ENCODE assay signal across 9 cellular contexts in genomic region chr10:48981310-48981907, GRCh38. TPM values are rescaled to one million over a fixed set of nuclear protein-coding genes. Genes with fewer than 3 reads are reported as not detected.
DNase-seq lines count a peak whose midpoint lies in the region; TF ChIP-seq lines count a peak whose summit lies in the region.
"Had no signal": no experiment of that assay in that cellular context is flagged by ENCODE, and none has a peak within 500 bp of the region (broad histone marks: within the 10 kb centered on the region; RNA-seq: fewer than 3 reads in every experiment).

No MANE protein-coding gene starts in this region.

- no peaks in the 10 kb centered on the region for H3K36me3 ChIP-seq in brain microvascular endothelial cell (replicated peaks)

- TF ChIP-seq CTCF in HFFc6 (IDR thresholded peaks at IDR 0.05) (peak; percentile 90), brain microvascular endothelial cell (IDR thresholded peaks at IDR 0.05; ENCODE audit: low read depth, low read length, missing control alignments) (peak; percentile 93)

- H3K9me3 Mint-ChIP-seq in HFFc6 (no peaks in the 10 kb centered on the region), immature natural killer cell (no peaks in the 10 kb centered on the region)

- in situ Hi-C loops in brain microvascular endothelial cell (cut with HindIII; ENCODE audit: low pct_ligation_motif_present, low sequenced_read_pairs), result no loop called here

- H3K4me1 Mint-ChIP-seq in HFFc6 (ENCODE audit: low read depth), result no peaks in the 10 kb centered on the region
- H3K4me1 Mint-ChIP-seq in immature natural killer cell, result no peaks in the 10 kb centered on the region

- no peak overlapping the region for H3K4me3 ChIP-seq in brain microvascular endothelial cell (ENCODE audit: low read depth, low read length)
- H3K4me3 ChIP-seq: skin epidermis had no signal

- H3K4me3 Mint-ChIP-seq in HFFc6 (no peak overlapping the region), immature natural killer cell (no peak overlapping the region)

- H3K27me3 ChIP-seq in brain microvascular endothelial cell (replicated peaks), result no peaks in the 10 kb centered on the region

- H3K27me3 Mint-ChIP-seq in HFFc6 (ENCODE audit: insufficient read depth), result peaks cover 32% of the 10 kb centered on the region
- no peaks in the 10 kb centered on the region for H3K27me3 Mint-ChIP-seq in immature natural killer cell (ENCODE audit: low read depth in 3 of 3)

- peak; percentile 1 for DNase-seq in DMS 273 treated with DMSO at 0.1 percent for 48 hours (lab: John Stamatoyannopoulos, UW)
- peak; percentile 3 for DNase-seq in HFFc6
- DNase-seq in SK-N-DZ (ENCODE audit: low spot score), result peak; percentile 79
- DNase-seq in brain microvascular endothelial cell, result peak; percentile 23
- DNase-seq in immature natural killer cell, result peak; percentile 39 to 46 (median 44)
- peak; percentile 11 for DNase-seq in stimulated activated CD4-positive, alpha-beta T cell treated with anti-CD3 and anti-CD28 coated beads, Interleukin-4, amount 100 ng/mL, for 1 hour
- no peak for DNase-seq in cerebellar nuclear complex (lab: John Stamatoyannopoulos, UW)
- no peak for DNase-seq in NCI-H2081 treated with DMSO at 0.1 percent for 48 hours (lab: John Stamatoyannopoulos, UW)

- no peaks in the 10 kb centered on the region for H3K36me3 Mint-ChIP-seq in HFFc6 (ENCODE audit: low read depth)
- H3K36me3 Mint-ChIP-seq in immature natural killer cell, result no peaks in the 10 kb centered on the region

- H3K27ac Mint-ChIP-seq in HFFc6, result no peak overlapping the region
- no peak overlapping the region for H3K27ac Mint-ChIP-seq in immature natural killer cell

- no peak overlapping the region for H3K27ac ChIP-seq in brain microvascular endothelial cell

RNA-seq across cellular contexts. Expression of gene LRRC18, which starts 41.8 kb away (rescaled TPM):
- total RNA-seq in HFFc6 (2021; fragmentation: NEBNext Ultra II Directional; extraction: Animal tissue kit (Norgen Biotek cat#: 25700)), result not detected
- 0.13 TPM in 1 of 2 replicates, not detected in the other for polyA plus RNA-seq in SK-N-DZ (2014; cell fraction: cytosol; rRNA removed)
- not detected in 2 replicates for polyA plus RNA-seq in SK-N-DZ (2014; cell fraction: nucleus; rRNA removed)
- polyA plus RNA-seq in immature natural killer cell, result not detected

Comparison
In these comparisons a context has a peak if more than half of its experiments do, and no peak if none do; other contexts are left out.
1. DNase-seq: peak in DMS 273 treated with DMSO at 0.1 percent for 48 hours (single experiment), HFFc6 (single experiment), SK-N-DZ (single experiment), brain microvascular endothelial cell (single experiment), immature natural killer cell (3 of 3) and stimulated activated CD4-positive, alpha-beta T cell treated with anti-CD3 and anti-CD28 coated beads, Interleukin-4, amount 100 ng/mL, for 1 hour (single experiment); none in cerebellar nuclear complex (0 of 2) and NCI-H2081 treated with DMSO at 0.1 percent for 48 hours (single experiment).